In genomic region chr21:44012474-44013379, GRCh38 we compare ENCODE assay signal across 1 cellular context.
TF ChIP-seq lines count a peak whose summit lies in the region.

No MANE protein-coding gene starts in this region.

TF ChIP-seq in K562, 482 proteins besides CTCF, POLR2A, EP300 and RAD21 (continued from another document and continues in another):
- TF ChIP-seq ATF3 (IDR thresholded peaks at IDR 0.05) (no peak), ATF3 (CRISPR knock-in tag; conservative IDR thresholded peaks at IDR 0.05) (no peak), ATF1 (CRISPR knock-in tag; IDR thresholded peaks at IDR 0.05) (no peak), ATF1 (tag; IDR thresholded peaks at IDR 0.05) (peak; percentile 32), NONO (IDR thresholded peaks at IDR 0.05; ENCODE audit: low read depth in 2 of 2, low read length in 1 of 2) (peak; percentile 77 to 81; a peak in 3 of 4 replicates), MLX (CRISPR knock-in tag; conservative IDR thresholded peaks at IDR 0.05) (no peak), GATAD2A (IDR thresholded peaks at IDR 0.05) (0 out of 2 replicates have a peak, but pooled peaks have one; percentile 67), HIVEP1 (CRISPR knock-in tag; IDR thresholded peaks at IDR 0.05) (0 out of 2 replicates have a peak, but pooled peaks have one; percentile 5), CBFA2T3 (IDR thresholded peaks at IDR 0.05) (no peak), HCFC1 (IDR thresholded peaks at IDR 0.05; ENCODE audit: low read depth, low read length) (peak; percentile 58), ZNF830 (CRISPR knock-in tag; IDR thresholded peaks at IDR 0.05) (no peak), PTBP1 (IDR thresholded peaks at IDR 0.05; ENCODE audit: low read depth, low read length) (no peak), SAFB2 (IDR thresholded peaks at IDR 0.05; ENCODE audit: borderline replicate concordance, low read depth, low read length, severe bottlenecking) (no peak), KAT8 (IDR thresholded peaks at IDR 0.05; ENCODE audit: low read depth) (no peak), ZNF589 (CRISPR knock-in tag; IDR thresholded peaks at IDR 0.05; ENCODE audit: low read depth) (0 out of 2 replicates have a peak, but pooled peaks have one; percentile 74), PTTG1 (tag; IDR thresholded peaks at IDR 0.05; ENCODE audit: low read depth) (no peak), ADNP (tag; IDR thresholded peaks at IDR 0.05) (no peak), ZC3H11A (IDR thresholded peaks at IDR 0.05; ENCODE audit: low read depth, low read length) (no peak), RBM34 (IDR thresholded peaks at IDR 0.05; ENCODE audit: borderline replicate concordance, insufficient read depth, low read length) (peak; percentile 33; the same call in 1 of the 2 replicates), NCOA2 (IDR thresholded peaks at IDR 0.05; ENCODE audit: partially characterized antibody in 2 of 2) (no peak), NCOA4 (IDR thresholded peaks at IDR 0.05; ENCODE audit: partially characterized antibody) (no peak), ZBTB11 (CRISPR knock-in tag; IDR thresholded peaks at IDR 0.05) (peak; percentile 67 to 96 (median 87); a peak in 5 of 6 replicates), ZNF121 (CRISPR knock-in tag; conservative IDR thresholded peaks at IDR 0.05) (no peak), TSC22D4 (tag; IDR thresholded peaks at IDR 0.05) (no peak), SNRNP70 (optimal IDR thresholded peaks at IDR 0.05; ENCODE audit: low read depth, low read length) (no peak), NEUROD1 (IDR thresholded peaks at IDR 0.05; ENCODE audit: borderline replicate concordance, low read depth, low read length, partially characterized antibody) (peak; percentile 3), HNRNPLL (IDR thresholded peaks at IDR 0.05; ENCODE audit: low read depth, low read length, poor library complexity, severe bottlenecking) (peak; percentile 51), NR4A1 (CRISPR knock-in tag; IDR thresholded peaks at IDR 0.05) (no peak), NR4A1 (tag; IDR thresholded peaks at IDR 0.05) (peak; percentile 71), ZNF436 (CRISPR knock-in tag; IDR thresholded peaks at IDR 0.05) (no peak), ZNF347 (CRISPR knock-in tag; IDR thresholded peaks at IDR 0.05; ENCODE audit: low read depth) (no peak), FOXK2 (conservative IDR thresholded peaks at IDR 0.05 in 1 of 2, IDR thresholded peaks at IDR 0.05 in 1 of 2; ENCODE audit: low read depth in 2 of 2) (no peak; a peak in 1 of 4 replicates), FIP1L1 (IDR thresholded peaks at IDR 0.05; ENCODE audit: low read depth, low read length, poor library complexity, severe bottlenecking) (peak; percentile 71), ZNF780A (CRISPR knock-in tag; IDR thresholded peaks at IDR 0.05) (no peak), GATAD2B (IDR thresholded peaks at IDR 0.05; ENCODE audit: borderline replicate concordance) (peak; percentile 92), ZNF644 (tag; IDR thresholded peaks at IDR 0.05; ENCODE audit: low read depth) (no peak), ZBTB7A (IDR thresholded peaks at IDR 0.05; ENCODE audit: borderline replicate concordance, control insufficient read depth, low read depth, low read length) (peak; percentile 98)
- TF ChIP-seq, protein P1, sequence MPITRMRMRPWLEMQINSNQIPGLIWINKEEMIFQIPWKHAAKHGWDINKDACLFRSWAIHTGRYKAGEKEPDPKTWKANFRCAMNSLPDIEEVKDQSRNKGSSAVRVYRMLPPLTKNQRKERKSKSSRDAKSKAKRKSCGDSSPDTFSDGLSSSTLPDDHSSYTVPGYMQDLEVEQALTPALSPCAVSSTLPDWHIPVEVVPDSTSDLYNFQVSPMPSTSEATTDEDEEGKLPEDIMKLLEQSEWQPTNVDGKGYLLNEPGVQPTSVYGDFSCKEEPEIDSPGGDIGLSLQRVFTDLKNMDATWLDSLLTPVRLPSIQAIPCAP (CRISPR knock-in tag; IDR thresholded peaks at IDR 0.05; ENCODE audit: borderline replicate concordance) = no peak
- TF ChIP-seq, protein P2, sequence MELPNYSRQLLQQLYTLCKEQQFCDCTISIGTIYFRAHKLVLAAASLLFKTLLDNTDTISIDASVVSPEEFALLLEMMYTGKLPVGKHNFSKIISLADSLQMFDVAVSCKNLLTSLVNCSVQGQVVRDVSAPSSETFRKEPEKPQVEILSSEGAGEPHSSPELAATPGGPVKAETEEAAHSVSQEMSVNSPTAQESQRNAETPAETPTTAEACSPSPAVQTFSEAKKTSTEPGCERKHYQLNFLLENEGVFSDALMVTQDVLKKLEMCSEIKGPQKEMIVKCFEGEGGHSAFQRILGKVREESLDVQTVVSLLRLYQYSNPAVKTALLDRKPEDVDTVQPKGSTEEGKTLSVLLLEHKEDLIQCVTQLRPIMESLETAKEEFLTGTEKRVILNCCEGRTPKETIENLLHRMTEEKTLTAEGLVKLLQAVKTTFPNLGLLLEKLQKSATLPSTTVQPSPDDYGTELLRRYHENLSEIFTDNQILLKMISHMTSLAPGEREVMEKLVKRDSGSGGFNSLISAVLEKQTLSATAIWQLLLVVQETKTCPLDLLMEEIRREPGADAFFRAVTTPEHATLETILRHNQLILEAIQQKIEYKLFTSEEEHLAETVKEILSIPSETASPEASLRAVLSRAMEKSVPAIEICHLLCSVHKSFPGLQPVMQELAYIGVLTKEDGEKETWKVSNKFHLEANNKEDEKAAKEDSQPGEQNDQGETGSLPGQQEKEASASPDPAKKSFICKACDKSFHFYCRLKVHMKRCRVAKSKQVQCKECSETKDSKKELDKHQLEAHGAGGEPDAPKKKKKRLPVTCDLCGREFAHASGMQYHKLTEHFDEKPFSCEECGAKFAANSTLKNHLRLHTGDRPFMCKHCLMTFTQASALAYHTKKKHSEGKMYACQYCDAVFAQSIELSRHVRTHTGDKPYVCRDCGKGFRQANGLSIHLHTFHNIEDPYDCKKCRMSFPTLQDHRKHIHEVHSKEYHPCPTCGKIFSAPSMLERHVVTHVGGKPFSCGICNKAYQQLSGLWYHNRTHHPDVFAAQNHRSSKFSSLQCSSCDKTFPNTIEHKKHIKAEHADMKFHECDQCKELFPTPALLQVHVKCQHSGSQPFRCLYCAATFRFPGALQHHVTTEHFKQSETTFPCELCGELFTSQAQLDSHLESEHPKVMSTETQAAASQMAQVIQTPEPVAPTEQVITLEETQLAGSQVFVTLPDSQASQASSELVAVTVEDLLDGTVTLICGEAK (IDR thresholded peaks at IDR 0.05) = peak; percentile 79
- TF ChIP-seq, protein P2 (CRISPR knock-in tag; IDR thresholded peaks at IDR 0.05) = no peak
- TF ChIP-seq, protein P3, sequence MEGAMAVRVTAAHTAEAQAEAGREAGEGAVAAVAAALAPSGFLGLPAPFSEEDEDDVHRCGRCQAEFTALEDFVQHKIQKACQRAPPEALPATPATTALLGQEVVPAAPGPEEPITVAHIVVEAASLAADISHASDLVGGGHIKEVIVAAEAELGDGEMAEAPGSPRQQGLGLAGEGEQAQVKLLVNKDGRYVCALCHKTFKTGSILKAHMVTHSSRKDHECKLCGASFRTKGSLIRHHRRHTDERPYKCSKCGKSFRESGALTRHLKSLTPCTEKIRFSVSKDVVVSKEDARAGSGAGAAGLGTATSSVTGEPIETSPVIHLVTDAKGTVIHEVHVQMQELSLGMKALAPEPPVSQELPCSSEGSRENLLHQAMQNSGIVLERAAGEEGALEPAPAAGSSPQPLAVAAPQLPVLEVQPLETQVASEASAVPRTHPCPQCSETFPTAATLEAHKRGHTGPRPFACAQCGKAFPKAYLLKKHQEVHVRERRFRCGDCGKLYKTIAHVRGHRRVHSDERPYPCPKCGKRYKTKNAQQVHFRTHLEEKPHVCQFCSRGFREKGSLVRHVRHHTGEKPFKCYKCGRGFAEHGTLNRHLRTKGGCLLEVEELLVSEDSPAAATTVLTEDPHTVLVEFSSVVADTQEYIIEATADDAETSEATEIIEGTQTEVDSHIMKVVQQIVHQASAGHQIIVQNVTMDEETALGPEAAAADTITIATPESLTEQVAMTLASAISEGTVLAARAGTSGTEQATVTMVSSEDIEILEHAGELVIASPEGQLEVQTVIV (CRISPR knock-in tag; IDR thresholded peaks at IDR 0.05; ENCODE audit: borderline replicate concordance) = no peak
- TF ChIP-seq, protein P4, sequence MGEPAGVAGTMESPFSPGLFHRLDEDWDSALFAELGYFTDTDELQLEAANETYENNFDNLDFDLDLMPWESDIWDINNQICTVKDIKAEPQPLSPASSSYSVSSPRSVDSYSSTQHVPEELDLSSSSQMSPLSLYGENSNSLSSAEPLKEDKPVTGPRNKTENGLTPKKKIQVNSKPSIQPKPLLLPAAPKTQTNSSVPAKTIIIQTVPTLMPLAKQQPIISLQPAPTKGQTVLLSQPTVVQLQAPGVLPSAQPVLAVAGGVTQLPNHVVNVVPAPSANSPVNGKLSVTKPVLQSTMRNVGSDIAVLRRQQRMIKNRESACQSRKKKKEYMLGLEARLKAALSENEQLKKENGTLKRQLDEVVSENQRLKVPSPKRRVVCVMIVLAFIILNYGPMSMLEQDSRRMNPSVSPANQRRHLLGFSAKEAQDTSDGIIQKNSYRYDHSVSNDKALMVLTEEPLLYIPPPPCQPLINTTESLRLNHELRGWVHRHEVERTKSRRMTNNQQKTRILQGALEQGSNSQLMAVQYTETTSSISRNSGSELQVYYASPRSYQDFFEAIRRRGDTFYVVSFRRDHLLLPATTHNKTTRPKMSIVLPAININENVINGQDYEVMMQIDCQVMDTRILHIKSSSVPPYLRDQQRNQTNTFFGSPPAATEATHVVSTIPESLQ (CRISPR knock-in tag; IDR thresholded peaks at IDR 0.05) = no peak
